Comparison of ENCODE assay signal across 26 cellular contexts in genomic region chr14:94707494-94707893, GRCh38.
A peak's percentile ranks its signal among the peaks of the same experiment; 100 is the strongest.
DNase-seq lines count a peak whose midpoint lies in the region; FAIRE-seq and TF ChIP-seq lines count a peak whose summit lies in the region.
"Had no signal": no experiment of that assay in that cellular context is flagged by ENCODE, and none has a peak within 500 bp of the region (broad histone marks: within the 10 kb centered on the region; RNA-seq: fewer than 3 reads in every experiment).

No MANE protein-coding gene starts in this region.

- DNase-seq in ELF-1 (ENCODE audit: low read depth, low spot score) (peak; percentile 80), HEK293T (ENCODE audit: extremely low spot score) (peak; percentile 35), cardiac fibroblast (ENCODE audit: low read depth in 2 of 2) (no peak), mesendoderm (peak; percentile 96), esophagus squamous epithelium (lab: John Stamatoyannopoulos, UW) (no peak), NCI-H748 treated with DMSO at 0.1 percent for 48 hours (lab: John Stamatoyannopoulos, UW) (no peak), OCI-M2 (lab: John Stamatoyannopoulos, UW; ENCODE audit: unreplicated experiment) (no peak), GM12892 (ENCODE audit: insufficient read length) (no peak)
- DNase-seq: activated CD4-positive, CD25-positive, alpha-beta regulatory T cell treated with anti-CD3 and anti-CD28 coated beads, Interleukin-2, amount 50 U/mL, for 72 hours; activated naive CD4-positive, alpha-beta T cell treated with anti-CD3 and anti-CD28 coated beads for 36 hours; activated T-cell treated with anti-CD3 and anti-CD28 coated beads, Interleukin-2, amount 50 U/mL, for 24 hours; amygdala; DND-41; effector CD8-positive, alpha-beta T cell; left lung; NCI-H1048; NCI-H2081; NCI-H446; NK-92 treated with Interleukin-12 subunit alpha and Interleukin-12 subunit beta, amount 100 ng/mL, for 24 hours; psoas muscle; RPMI8226; stimulated activated CD4-positive, alpha-beta T cell treated with anti-CD3 and anti-CD28 coated beads, Interleukin-4, amount 100 ng/mL, for 24 hours; T1000; tibial artery had no signal

- no peak overlapping the region for H3K4me2 ChIP-seq in mesendoderm (ENCODE audit: low read length)
- H3K4me2 ChIP-seq: KMS-11 had no signal

- H3K4me1 ChIP-seq in mesendoderm (ENCODE audit: control insufficient read depth, low read depth, low read length) (no peaks in the 10 kb centered on the region), esophagus squamous epithelium (no peaks in the 10 kb centered on the region)
- H3K4me1 ChIP-seq: left lung, psoas muscle, tibial artery had no signal

- H2AK5ac ChIP-seq in mesendoderm (ENCODE audit: low read length) = no peak overlapping the region

- CTCF ChIA-PET in HEK293T (lab: Yijun Ruan, JAX) = interaction anchor here (0.6 kb wide), 1 partner anchor 616 kb away, joined by 3 read pairs; no protein-coding TSS in a partner anchor

- H3K79me2 ChIP-seq in mesendoderm (ENCODE audit: control insufficient read depth, insufficient read depth, low read length) = no peaks in the 10 kb centered on the region

- H2BK15ac ChIP-seq in mesendoderm (replicated peaks; ENCODE audit: low read depth) = no peak overlapping the region

- no peak overlapping the region for H4K8ac ChIP-seq in mesendoderm (ENCODE audit: low read depth, low read length)

- no peak for FAIRE-seq in GM12892 (lab: Jason Lieb, UNC)

- no CpG with 5 or more reads among the region's 4 CpGs for WGBS in mesendoderm (ENCODE audit: extremely low coverage, insufficient coverage, low lambda C conversion rate)
- 43 to 48% methylated on average over 2 to 4 of the region's 4 CpGs for WGBS in esophagus squamous epithelium, 2 donors

- H2BK120ac ChIP-seq in mesendoderm (ENCODE audit: low read depth, low read length) = no peak overlapping the region

- H3K36me3 ChIP-seq in mesendoderm (ENCODE audit: control insufficient read depth, insufficient read depth, low read length) (no peaks in the 10 kb centered on the region), esophagus squamous epithelium (no peaks in the 10 kb centered on the region)
- H3K36me3 ChIP-seq: left lung, tibial artery had no signal

- intact Hi-C loops in esophagus squamous epithelium (cut with DNase I) = no loop called here

- no peak overlapping the region for H2BK5ac ChIP-seq in mesendoderm (ENCODE audit: low read length)

- no peak overlapping the region for H3K23ac ChIP-seq in mesendoderm (ENCODE audit: low read length)

- no peak overlapping the region for H3K9ac ChIP-seq in mesendoderm (ENCODE audit: low read length)
- H3K9ac ChIP-seq: KMS-11 had no signal

- H4K5ac ChIP-seq in mesendoderm (ENCODE audit: low read length) = no peak overlapping the region

- H3K56ac ChIP-seq in mesendoderm (ENCODE audit: low read length) = no peak overlapping the region

- TF ChIP-seq POLR2A in esophagus squamous epithelium (IDR thresholded peaks at IDR 0.05) (no peak), GM12892 (IDR thresholded peaks at IDR 0.05; ENCODE audit: low read depth, low read length) (no peak)

- POLR2A ChIA-PET in HEK293T (lab: Yijun Ruan, JAX) = no interaction called here

- no peaks in the 10 kb centered on the region for H3K79me1 ChIP-seq in mesendoderm (ENCODE audit: low read length)

- no peak overlapping the region for H3K4ac ChIP-seq in mesendoderm (ENCODE audit: low read depth, low read length)

- no peaks in the 10 kb centered on the region for H3K9me3 ChIP-seq in esophagus squamous epithelium
- H3K9me3 ChIP-seq: left lung, psoas muscle, tibial artery had no signal

- no peaks in the 10 kb centered on the region for H3K27me3 ChIP-seq in mesendoderm (ENCODE audit: insufficient read depth, low read length, poor library complexity)
- H3K27me3 ChIP-seq in esophagus squamous epithelium = peaks cover 0 to 55% (median 0%) of the 10 kb centered on the region in 4 donors

- no peak overlapping the region for H3K4me3 ChIP-seq in cardiac fibroblast (replicated peaks in 1 of 2; ENCODE audit: low read depth in 2 of 2, low read length in 2 of 2)
- H3K4me3 ChIP-seq in mesendoderm (ENCODE audit: low read length) = no peak overlapping the region
- no peak overlapping the region for H3K4me3 ChIP-seq in esophagus squamous epithelium
- H3K4me3 ChIP-seq: left lung, psoas muscle, skin epidermis, tibial artery had no signal

- TF ChIP-seq CTCF in cardiac fibroblast (IDR thresholded peaks at IDR 0.05; ENCODE audit: low read depth, low read length) (peak; percentile 6), esophagus squamous epithelium (IDR thresholded peaks at IDR 0.05) (no peak)

- H3K18ac ChIP-seq in mesendoderm (ENCODE audit: low read length) = no peak overlapping the region

- no peak overlapping the region for H3K27ac ChIP-seq in mesendoderm (ENCODE audit: low read depth, low read length)
- no peak overlapping the region for H3K27ac ChIP-seq in esophagus squamous epithelium
- H3K27ac ChIP-seq: KMS-11, left lung, psoas muscle, skin epidermis, tibial artery had no signal

TF ChIP-seq in HEK293T, 16 proteins besides CTCF, POLR2A, EP300 and RAD21:
- no peak for TF ChIP-seq BHLHE40 (IDR thresholded peaks at IDR 0.05; ENCODE audit: borderline replicate concordance)

Comparison
In these comparisons a context has a peak if more than half of its experiments do, and no peak if none do; other contexts are left out.
1. DNase-seq: peak in ELF-1 (single experiment), HEK293T (single experiment) and mesendoderm (single experiment); none in cardiac fibroblast (0 of 2), esophagus squamous epithelium (single experiment), NCI-H748 treated with DMSO at 0.1 percent for 48 hours (single experiment), OCI-M2 (single experiment) and GM12892 (single experiment).